In genomic region chr5:110167384-110167783, GRCh38 we compare ENCODE assay signal across 4 cellular contexts.
A peak's percentile ranks its signal among the peaks of the same experiment; 100 is the strongest.
TF ChIP-seq lines count a peak whose summit lies in the region.

No MANE protein-coding gene starts in this region.

TF ChIP-seq in HepG2, 621 proteins besides CTCF, POLR2A, EP300 and RAD21:
- TF ChIP-seq MAFF (IDR thresholded peaks at IDR 0.05; ENCODE audit: low read depth, low read length) (peak; percentile 64; the same call in 1 of the 2 replicates), XRCC5 (optimal IDR thresholded peaks at IDR 0.05; ENCODE audit: low read length) (no peak), MAFK (conservative IDR thresholded peaks at IDR 0.05 in 1 of 2, IDR thresholded peaks at IDR 0.05 in 1 of 2; ENCODE audit: low read length in 2 of 2) (peak; percentile 27 to 76; a peak in 3 of 4 replicates)
TF ChIP-seq in HepG2: peak in this region for 2.

TF ChIP-seq in A549, 52 proteins besides CTCF, POLR2A, EP300 and RAD21:
- peak; percentile 34 for TF ChIP-seq MAFK (IDR thresholded peaks at IDR 0.05; ENCODE audit: partially characterized antibody)
- TF ChIP-seq RFX5 (IDR thresholded peaks at IDR 0.05), result no peak

TF ChIP-seq in IMR-90, 13 proteins besides CTCF, POLR2A, EP300 and RAD21:
- TF ChIP-seq NFE2L2 (IDR thresholded peaks at IDR 0.05; ENCODE audit: low read depth, low read length) (no peak), MAFK (IDR thresholded peaks at IDR 0.05; ENCODE audit: low read depth, low read length) (peak; percentile 45)

TF ChIP-seq in K562, 482 proteins besides CTCF, POLR2A, EP300 and RAD21:
- TF ChIP-seq PRDM10 (IDR thresholded peaks at IDR 0.05; ENCODE audit: partially characterized antibody) (no peak), ZNF274 (IDR thresholded peaks at IDR 0.05; ENCODE audit: borderline replicate concordance, low read depth, low read length) (no peak), MCM2 (IDR thresholded peaks at IDR 0.05; ENCODE audit: low read depth) (no peak), BRF2 (IDR thresholded peaks at IDR 0.05; ENCODE audit: borderline replicate concordance, insufficient read depth, insufficient read length) (no peak), ZNF316 (IDR thresholded peaks at IDR 0.05) (peak; percentile 42; the same call in 1 of the 2 replicates), C11orf30 (IDR thresholded peaks at IDR 0.05; ENCODE audit: low read depth) (0 out of 2 replicates have a peak, but pooled peaks have one; percentile 29)
